In genomic region chr10:23096814-23097549, GRCh38 we compare ENCODE assay signal across 8 cellular contexts. TPM values are rescaled to one million over a fixed set of nuclear protein-coding genes. Genes with fewer than 3 reads are reported as not detected.
DNase-seq lines count a peak whose midpoint lies in the region; ATAC-seq and TF ChIP-seq lines count a peak whose summit lies in the region.

No MANE protein-coding gene starts in this region.

- no peak for TF ChIP-seq EP300 in ovary (IDR thresholded peaks at IDR 0.05)

- no peak for TF ChIP-seq CTCF in epithelial cell of esophagus (IDR thresholded peaks at IDR 0.05; ENCODE audit: insufficient read depth, low read depth, low read length, missing control alignments)
- no peak for TF ChIP-seq CTCF in ovary (IDR thresholded peaks at IDR 0.05)

- DNase-seq in DMS53 (lab: John Stamatoyannopoulos, UW) (peak; percentile 34), DMS53 treated with DMSO at 0.1 percent for 48 hours (lab: John Stamatoyannopoulos, UW; ENCODE audit: unreplicated experiment) (no peak), OCI-M1 (lab: John Stamatoyannopoulos, UW) (peak; percentile 5), epithelial cell of esophagus (ENCODE audit: low read depth) (peak; percentile 49), ovary (peak in 2 of 5 donors; percentile 14 to 50), COLO668 (lab: John Stamatoyannopoulos, UW; ENCODE audit: unreplicated experiment) (no peak), RKO (ENCODE audit: low spot score) (no peak)

- no peaks in the 10 kb centered on the region for H3K36me3 ChIP-seq in ovary

- intact Hi-C loops in ovary (cut with DNase I), result no loop called here

- H3K9me3 ChIP-seq in ovary, result no peaks in the 10 kb centered on the region

- H3K27ac ChIP-seq in ovary, result no peak overlapping the region

- peaks cover 6% of the 10 kb centered on the region for H3K4me1 ChIP-seq in ovary (ENCODE audit: insufficient read depth)

- no peaks in the 10 kb centered on the region for H3K27me3 ChIP-seq in ovary

- H3K4me3 ChIP-seq in epithelial cell of esophagus (ENCODE audit: low read length) (peak overlapping the region; percentile 71), ovary (peak overlapping the region; percentile 84)

- 37 to 53% (median 49%) methylated on average over 8 of the region's 8 CpGs for WGBS in ovary, 3 donors

- TF ChIP-seq POLR2A in ovary (IDR thresholded peaks at IDR 0.05), result no peak

- no peak for ATAC-seq in GM21825 (IDR thresholded peaks at IDR 0.05; ENCODE audit: unreplicated experiment)

RNA-seq across cellular contexts. Expression of gene MSRB2, which starts 1.6 kb away (rescaled TPM):
- 10 to 100 TPM; 16.5 to 35.8 (median 33.1) TPM for total RNA-seq in ovary
- polyA plus RNA-seq in ovary, result 10 to 100 TPM; 16.5 to 37.1 TPM

Comparison
In these comparisons a context has a peak if more than half of its experiments do, and no peak if none do; other contexts are left out.
1. DNase-seq: peak in DMS53 (single experiment), OCI-M1 (single experiment) and epithelial cell of esophagus (single experiment); none in DMS53 treated with DMSO at 0.1 percent for 48 hours (single experiment), COLO668 (single experiment) and RKO (single experiment).